Comparison of ENCODE assay signal across 16 cellular contexts in the genomic region with DNA sequence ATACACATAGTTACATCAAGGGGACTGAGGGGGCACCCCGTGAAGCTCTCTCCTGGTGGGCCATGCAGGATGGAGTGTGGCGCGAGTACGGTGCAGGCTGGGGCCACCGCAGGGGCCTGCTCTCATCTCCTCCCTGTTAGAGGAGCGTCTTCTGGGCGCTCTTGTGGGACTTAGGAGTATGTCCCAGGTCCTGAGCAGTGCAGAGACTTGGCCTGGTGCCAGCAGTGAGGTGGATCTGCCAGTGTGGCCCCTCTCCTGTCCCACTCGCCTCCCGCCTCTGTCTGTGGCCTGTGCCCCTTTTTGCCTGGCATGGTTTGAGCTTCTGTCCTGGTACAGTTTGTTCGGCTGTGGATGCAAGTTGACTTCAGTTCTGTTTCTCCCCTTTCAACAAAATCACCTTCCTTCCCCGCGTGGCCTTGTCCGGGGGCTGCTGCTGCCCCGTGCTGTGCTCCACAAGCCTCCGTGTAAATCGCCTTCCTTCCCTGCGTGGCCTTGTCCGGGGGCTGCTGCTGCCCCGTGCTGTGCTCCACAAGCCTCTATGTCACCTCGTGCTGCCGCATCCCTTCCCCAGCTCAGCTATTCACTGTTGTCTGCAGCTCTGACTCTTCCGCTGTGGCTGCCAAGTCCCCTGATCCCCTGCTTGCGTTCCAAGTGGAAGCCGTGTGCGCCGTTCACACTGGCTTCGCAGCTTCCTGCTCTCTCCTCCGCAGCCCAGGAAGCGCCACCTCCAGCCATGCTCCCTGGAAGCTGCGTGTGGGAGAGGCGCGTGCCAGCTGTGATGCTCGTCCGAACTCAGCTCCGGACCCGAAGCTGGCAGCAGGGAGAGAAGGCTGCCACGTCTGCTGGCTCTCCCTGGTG. TPM values are rescaled to one million over a fixed set of nuclear protein-coding genes. Genes with fewer than 3 reads are reported as not detected.
DNase-seq lines count a peak whose midpoint lies in the region; ATAC-seq and TF ChIP-seq lines count a peak whose summit lies in the region.
"Had no signal": no experiment of that assay in that cellular context is flagged by ENCODE, and none has a peak within 500 bp of the region (broad histone marks: within the 10 kb centered on the region; RNA-seq: fewer than 3 reads in every experiment).

No MANE protein-coding gene starts in this region.

- H3K36me3 ChIP-seq in colonic mucosa (no peaks in the 10 kb centered on the region), tibial artery (no peaks in the 10 kb centered on the region)
- H3K36me3 ChIP-seq: brain microvascular endothelial cell had no signal

- no peak for ATAC-seq in activated T-cell treated with anti-CD3 and anti-CD28 coated beads, Interleukin-2, amount 50 U/mL, for 4 hours
- ATAC-seq in natural killer cell treated with Interleukin-12 subunit alpha and Interleukin-12 subunit beta and Interleukin-15 and Interleukin-18, amount 100 ng/mL, for 72 hours: no peak

- H3K27ac Mint-ChIP-seq in natural killer cell treated with Interleukin-12 subunit alpha and Interleukin-12 subunit beta and Interleukin-15 and Interleukin-18, amount 100 ng/mL, for 72 hours: no peak overlapping the region
- H3K27ac Mint-ChIP-seq: activated CD4-positive, alpha-beta T cell treated with anti-CD3 and anti-CD28 coated beads, Interleukin-2, amount 10 ng/mL, durations not matched to agents 7 days and 5 days; HFFc6 had no signal

- intact Hi-C loops in colonic mucosa (cut with DNase I): no loop called here
- intact Hi-C loops in tibial artery (cut with DNase I; ENCODE audit: low total_unique reads): no loop called here

- H3K27me3 ChIP-seq in colonic mucosa (no peaks in the 10 kb centered on the region), tibial artery (no peaks in the 10 kb centered on the region)
- H3K27me3 ChIP-seq: brain microvascular endothelial cell, stomach had no signal

- H3K9ac ChIP-seq in colonic mucosa (ENCODE audit: low read depth in 2 of 2, low read length in 2 of 2): no peak overlapping the region

- H3K4me3 Mint-ChIP-seq in activated T-cell treated with anti-CD3 and anti-CD28 coated beads, Interleukin-2, amount 50 U/mL, for 4 hours: no peak overlapping the region
- no peak overlapping the region for H3K4me3 Mint-ChIP-seq in natural killer cell treated with Interleukin-12 subunit alpha and Interleukin-12 subunit beta and Interleukin-15 and Interleukin-18, amount 100 ng/mL, for 72 hours
- H3K4me3 Mint-ChIP-seq: activated CD4-positive, alpha-beta T cell treated with anti-CD3 and anti-CD28 coated beads, Interleukin-2, amount 10 ng/mL, durations not matched to agents 7 days and 5 days; HFFc6 had no signal

- no peaks in the 10 kb centered on the region for H3K4me1 Mint-ChIP-seq in activated T-cell treated with anti-CD3 and anti-CD28 coated beads, Interleukin-2, amount 50 U/mL, for 4 hours (ENCODE audit: low read depth)
- no peaks in the 10 kb centered on the region for H3K4me1 Mint-ChIP-seq in natural killer cell treated with Interleukin-12 subunit alpha and Interleukin-12 subunit beta and Interleukin-15 and Interleukin-18, amount 100 ng/mL, for 72 hours (ENCODE audit: low read depth in 2 of 2)
- H3K4me1 Mint-ChIP-seq: activated CD4-positive, alpha-beta T cell treated with anti-CD3 and anti-CD28 coated beads, Interleukin-2, amount 10 ng/mL, durations not matched to agents 7 days and 5 days had no signal

- H3K4me1 ChIP-seq in colonic mucosa (no peaks in the 10 kb centered on the region), tibial artery (peaks cover 0 to 41% (median 25%) of the 10 kb centered on the region in 4 donors)

- no peaks in the 10 kb centered on the region for H3K9me3 Mint-ChIP-seq in activated T-cell treated with anti-CD3 and anti-CD28 coated beads, Interleukin-2, amount 50 U/mL, for 4 hours
- no peaks in the 10 kb centered on the region for H3K9me3 Mint-ChIP-seq in natural killer cell treated with Interleukin-12 subunit alpha and Interleukin-12 subunit beta and Interleukin-15 and Interleukin-18, amount 100 ng/mL, for 72 hours
- H3K9me3 Mint-ChIP-seq: activated CD4-positive, alpha-beta T cell treated with anti-CD3 and anti-CD28 coated beads, Interleukin-2, amount 10 ng/mL, durations not matched to agents 7 days and 5 days; HFFc6 had no signal

- no peaks in the 10 kb centered on the region for H3K36me3 Mint-ChIP-seq in activated T-cell treated with anti-CD3 and anti-CD28 coated beads, Interleukin-2, amount 50 U/mL, for 4 hours (ENCODE audit: insufficient read depth)
- no peaks in the 10 kb centered on the region for H3K36me3 Mint-ChIP-seq in natural killer cell treated with Interleukin-12 subunit alpha and Interleukin-12 subunit beta and Interleukin-15 and Interleukin-18, amount 100 ng/mL, for 72 hours

- peak; percentile 20 for DNase-seq in activated T-cell treated with anti-CD3 and anti-CD28 coated beads, Interleukin-2, amount 50 U/mL, for 1 hour
- DNase-seq in activated T-cell treated with anti-CD3 and anti-CD28 coated beads, Interleukin-2, amount 50 U/mL, for 4 hours: no peak
- DNase-seq in colonic mucosa (peak; percentile 23), medulla oblongata (ENCODE audit: extremely low spot score) (peak; percentile 80), tibial artery (peak; percentile 57 to 75), DMS153 treated with DMSO at 0.1 percent for 48 hours (lab: John Stamatoyannopoulos, UW; ENCODE audit: unreplicated experiment) (no peak)
- DNase-seq in activated CD4-positive, CD25-positive, alpha-beta regulatory T cell (lab: John Stamatoyannopoulos, UW): no peak
- no peak for DNase-seq in natural killer cell treated with Interleukin-12 subunit alpha and Interleukin-12 subunit beta and Interleukin-15 and Interleukin-18, amount 100 ng/mL, for 72 hours (ENCODE audit: low spot score)
- DNase-seq: ACHN; activated CD4-positive, alpha-beta T cell treated with anti-CD3 and anti-CD28 coated beads, Interleukin-2, amount 10 ng/mL, durations not matched to agents 7 days and 5 days; brain microvascular endothelial cell; HFFc6; kidney glomerular epithelial cell; NCI-H2081; stomach; T1000 had no signal

- H3K27me3 Mint-ChIP-seq in activated T-cell treated with anti-CD3 and anti-CD28 coated beads, Interleukin-2, amount 50 U/mL, for 4 hours (ENCODE audit: low read depth): no peaks in the 10 kb centered on the region
- H3K27me3 Mint-ChIP-seq in natural killer cell treated with Interleukin-12 subunit alpha and Interleukin-12 subunit beta and Interleukin-15 and Interleukin-18, amount 100 ng/mL, for 72 hours: peaks cover 0 to 4% of the 10 kb centered on the region in 2 donors
- H3K27me3 Mint-ChIP-seq: activated CD4-positive, alpha-beta T cell treated with anti-CD3 and anti-CD28 coated beads, Interleukin-2, amount 10 ng/mL, durations not matched to agents 7 days and 5 days had no signal

- H3K27ac ChIP-seq in colonic mucosa (no peak overlapping the region), tibial artery (peak overlapping the region in 1 of 2 donors; percentile 25)
- H3K27ac ChIP-seq: brain microvascular endothelial cell, stomach had no signal

- TF ChIP-seq CTCF in colonic mucosa (IDR thresholded peaks at IDR 0.05) (no peak), tibial artery (IDR thresholded peaks at IDR 0.05) (no peak)

- H3K4me3 ChIP-seq in colonic mucosa (no peak overlapping the region), tibial artery (no peak overlapping the region)
- H3K4me3 ChIP-seq: stomach had no signal

- no peaks in the 10 kb centered on the region for H3K9me3 ChIP-seq in colonic mucosa
- no peaks in the 10 kb centered on the region for H3K9me3 ChIP-seq in tibial artery
- H3K9me3 ChIP-seq: stomach had no signal

RNA-seq across cellular contexts. Expression of a gene that starts 13.7 kb away (rescaled TPM):
- 10 to 100 TPM; 17.5 to 20.4 (median 18.3) TPM for total RNA-seq in activated T-cell treated with anti-CD3 and anti-CD28 coated beads, Interleukin-2, amount 50 U/mL, for 4 hours
- 10 to 100 TPM; 11.7 to 17.0 TPM for total RNA-seq in colonic mucosa
- 10 to 100 TPM; 16.3 to 19.5 TPM for total RNA-seq in natural killer cell treated with Interleukin-12 subunit alpha and Interleukin-12 subunit beta and Interleukin-15 and Interleukin-18, amount 100 ng/mL, for 72 hours
- total RNA-seq: HFFc6 had no signal

Comparison
In these comparisons a context has a peak if more than half of its experiments do, and no peak if none do; other contexts are left out.
1. DNase-seq: peak in activated T-cell treated with anti-CD3 and anti-CD28 coated beads, Interleukin-2, amount 50 U/mL, for 1 hour (single experiment), colonic mucosa (single experiment), medulla oblongata (single experiment) and tibial artery (2 of 2); none in activated T-cell treated with anti-CD3 and anti-CD28 coated beads, Interleukin-2, amount 50 U/mL, for 4 hours (single experiment), DMS153 treated with DMSO at 0.1 percent for 48 hours (single experiment), activated CD4-positive, CD25-positive, alpha-beta regulatory T cell (0 of 4) and natural killer cell treated with Interleukin-12 subunit alpha and Interleukin-12 subunit beta and Interleukin-15 and Interleukin-18, amount 100 ng/mL, for 72 hours (single experiment).